In the genomic region with DNA sequence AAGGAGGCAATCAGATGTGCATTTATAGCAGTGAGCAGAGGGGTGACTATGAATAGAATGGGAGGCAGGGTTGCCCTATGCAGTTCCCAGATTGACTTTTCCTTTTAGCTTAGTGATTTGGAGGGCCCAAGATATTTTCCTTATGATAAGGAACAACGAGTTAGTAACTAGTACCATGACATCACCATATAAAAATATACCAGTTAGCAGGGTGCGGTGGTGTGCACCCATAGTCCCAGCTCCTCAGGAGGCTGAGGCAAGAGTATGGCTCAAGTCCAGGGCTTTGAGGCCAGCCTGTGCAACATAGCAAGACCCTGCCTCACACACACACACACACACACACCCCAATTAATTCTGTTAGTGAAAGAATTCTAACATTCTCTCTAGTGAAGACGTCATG, we compare ENCODE assay signal across 1 cellular context.
TF ChIP-seq lines count a peak whose summit lies in the region.

No MANE protein-coding gene starts in this region.

TF ChIP-seq in GM23338, 12 proteins besides CTCF, POLR2A, EP300 and RAD21 (continued from another document):
- TF ChIP-seq, protein P1, sequence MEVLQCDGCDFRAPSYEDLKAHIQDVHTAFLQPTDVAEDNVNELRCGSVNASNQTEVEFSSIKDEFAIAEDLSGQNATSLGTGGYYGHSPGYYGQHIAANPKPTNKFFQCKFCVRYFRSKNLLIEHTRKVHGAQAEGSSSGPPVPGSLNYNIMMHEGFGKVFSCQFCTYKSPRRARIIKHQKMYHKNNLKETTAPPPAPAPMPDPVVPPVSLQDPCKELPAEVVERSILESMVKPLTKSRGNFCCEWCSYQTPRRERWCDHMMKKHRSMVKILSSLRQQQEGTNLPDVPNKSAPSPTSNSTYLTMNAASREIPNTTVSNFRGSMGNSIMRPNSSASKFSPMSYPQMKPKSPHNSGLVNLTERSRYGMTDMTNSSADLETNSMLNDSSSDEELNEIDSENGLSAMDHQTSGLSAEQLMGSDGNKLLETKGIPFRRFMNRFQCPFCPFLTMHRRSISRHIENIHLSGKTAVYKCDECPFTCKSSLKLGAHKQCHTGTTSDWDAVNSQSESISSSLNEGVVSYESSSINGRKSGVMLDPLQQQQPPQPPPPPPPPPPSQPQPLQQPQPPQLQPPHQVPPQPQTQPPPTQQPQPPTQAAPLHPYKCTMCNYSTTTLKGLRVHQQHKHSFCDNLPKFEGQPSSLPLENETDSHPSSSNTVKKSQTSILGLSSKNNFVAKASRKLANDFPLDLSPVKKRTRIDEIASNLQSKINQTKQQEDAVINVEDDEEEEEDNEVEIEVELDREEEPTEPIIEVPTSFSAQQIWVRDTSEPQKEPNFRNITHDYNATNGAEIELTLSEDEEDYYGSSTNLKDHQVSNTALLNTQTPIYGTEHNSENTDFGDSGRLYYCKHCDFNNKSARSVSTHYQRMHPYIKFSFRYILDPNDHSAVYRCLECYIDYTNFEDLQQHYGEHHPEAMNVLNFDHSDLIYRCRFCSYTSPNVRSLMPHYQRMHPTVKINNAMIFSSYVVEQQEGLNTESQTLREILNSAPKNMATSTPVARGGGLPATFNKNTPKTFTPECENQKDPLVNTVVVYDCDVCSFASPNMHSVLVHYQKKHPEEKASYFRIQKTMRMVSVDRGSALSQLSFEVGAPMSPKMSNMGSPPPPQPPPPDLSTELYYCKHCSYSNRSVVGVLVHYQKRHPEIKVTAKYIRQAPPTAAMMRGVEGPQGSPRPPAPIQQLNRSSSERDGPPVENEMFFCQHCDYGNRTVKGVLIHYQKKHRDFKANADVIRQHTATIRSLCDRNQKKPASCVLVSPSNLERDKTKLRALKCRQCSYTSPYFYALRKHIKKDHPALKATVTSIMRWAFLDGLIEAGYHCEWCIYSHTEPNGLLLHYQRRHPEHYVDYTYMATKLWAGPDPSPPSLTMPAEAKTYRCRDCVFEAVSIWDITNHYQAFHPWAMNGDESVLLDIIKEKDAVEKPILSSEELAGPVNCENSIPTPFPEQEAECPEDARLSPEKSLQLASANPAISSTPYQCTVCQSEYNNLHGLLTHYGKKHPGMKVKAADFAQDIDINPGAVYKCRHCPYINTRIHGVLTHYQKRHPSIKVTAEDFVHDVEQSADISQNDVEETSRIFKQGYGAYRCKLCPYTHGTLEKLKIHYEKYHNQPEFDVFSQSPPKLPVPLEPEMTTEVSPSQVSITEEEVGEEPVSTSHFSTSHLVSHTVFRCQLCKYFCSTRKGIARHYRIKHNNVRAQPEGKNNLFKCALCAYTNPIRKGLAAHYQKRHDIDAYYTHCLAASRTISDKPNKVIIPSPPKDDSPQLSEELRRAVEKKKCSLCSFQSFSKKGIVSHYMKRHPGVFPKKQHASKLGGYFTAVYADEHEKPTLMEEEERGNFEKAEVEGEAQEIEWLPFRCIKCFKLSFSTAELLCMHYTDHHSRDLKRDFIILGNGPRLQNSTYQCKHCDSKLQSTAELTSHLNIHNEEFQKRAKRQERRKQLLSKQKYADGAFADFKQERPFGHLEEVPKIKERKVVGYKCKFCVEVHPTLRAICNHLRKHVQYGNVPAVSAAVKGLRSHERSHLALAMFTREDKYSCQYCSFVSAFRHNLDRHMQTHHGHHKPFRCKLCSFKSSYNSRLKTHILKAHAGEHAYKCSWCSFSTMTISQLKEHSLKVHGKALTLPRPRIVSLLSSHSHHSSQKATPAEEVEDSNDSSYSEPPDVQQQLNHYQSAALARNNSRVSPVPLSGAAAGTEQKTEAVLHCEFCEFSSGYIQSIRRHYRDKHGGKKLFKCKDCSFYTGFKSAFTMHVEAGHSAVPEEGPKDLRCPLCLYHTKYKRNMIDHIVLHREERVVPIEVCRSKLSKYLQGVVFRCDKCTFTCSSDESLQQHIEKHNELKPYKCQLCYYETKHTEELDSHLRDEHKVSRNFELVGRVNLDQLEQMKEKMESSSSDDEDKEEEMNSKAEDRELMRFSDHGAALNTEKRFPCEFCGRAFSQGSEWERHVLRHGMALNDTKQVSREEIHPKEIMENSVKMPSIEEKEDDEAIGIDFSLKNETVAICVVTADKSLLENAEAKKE (CRISPR knock-in tag; IDR thresholded peaks at IDR 0.05) = no peak
- TF ChIP-seq POLR2AphosphoS5 (IDR thresholded peaks at IDR 0.05; ENCODE audit: low read depth) (no peak), STAT1 (IDR thresholded peaks at IDR 0.05; ENCODE audit: unreplicated experiment) (no peak), ZNF114 (CRISPR knock-in tag; IDR thresholded peaks at IDR 0.05) (no peak), EZH2 (IDR thresholded peaks at IDR 0.05; ENCODE audit: low read depth, unreplicated experiment) (no peak), ZNF331 (CRISPR knock-in tag; IDR thresholded peaks at IDR 0.05; ENCODE audit: low read depth) (no peak), EZH2phosphoT487 (IDR thresholded peaks at IDR 0.05; ENCODE audit: unreplicated experiment) (no peak), JUNB (IDR thresholded peaks at IDR 0.05; ENCODE audit: unreplicated experiment) (no peak), NANOG (IDR thresholded peaks at IDR 0.05; ENCODE audit: borderline replicate concordance) (no peak)
- TF ChIP-seq, protein P2, sequence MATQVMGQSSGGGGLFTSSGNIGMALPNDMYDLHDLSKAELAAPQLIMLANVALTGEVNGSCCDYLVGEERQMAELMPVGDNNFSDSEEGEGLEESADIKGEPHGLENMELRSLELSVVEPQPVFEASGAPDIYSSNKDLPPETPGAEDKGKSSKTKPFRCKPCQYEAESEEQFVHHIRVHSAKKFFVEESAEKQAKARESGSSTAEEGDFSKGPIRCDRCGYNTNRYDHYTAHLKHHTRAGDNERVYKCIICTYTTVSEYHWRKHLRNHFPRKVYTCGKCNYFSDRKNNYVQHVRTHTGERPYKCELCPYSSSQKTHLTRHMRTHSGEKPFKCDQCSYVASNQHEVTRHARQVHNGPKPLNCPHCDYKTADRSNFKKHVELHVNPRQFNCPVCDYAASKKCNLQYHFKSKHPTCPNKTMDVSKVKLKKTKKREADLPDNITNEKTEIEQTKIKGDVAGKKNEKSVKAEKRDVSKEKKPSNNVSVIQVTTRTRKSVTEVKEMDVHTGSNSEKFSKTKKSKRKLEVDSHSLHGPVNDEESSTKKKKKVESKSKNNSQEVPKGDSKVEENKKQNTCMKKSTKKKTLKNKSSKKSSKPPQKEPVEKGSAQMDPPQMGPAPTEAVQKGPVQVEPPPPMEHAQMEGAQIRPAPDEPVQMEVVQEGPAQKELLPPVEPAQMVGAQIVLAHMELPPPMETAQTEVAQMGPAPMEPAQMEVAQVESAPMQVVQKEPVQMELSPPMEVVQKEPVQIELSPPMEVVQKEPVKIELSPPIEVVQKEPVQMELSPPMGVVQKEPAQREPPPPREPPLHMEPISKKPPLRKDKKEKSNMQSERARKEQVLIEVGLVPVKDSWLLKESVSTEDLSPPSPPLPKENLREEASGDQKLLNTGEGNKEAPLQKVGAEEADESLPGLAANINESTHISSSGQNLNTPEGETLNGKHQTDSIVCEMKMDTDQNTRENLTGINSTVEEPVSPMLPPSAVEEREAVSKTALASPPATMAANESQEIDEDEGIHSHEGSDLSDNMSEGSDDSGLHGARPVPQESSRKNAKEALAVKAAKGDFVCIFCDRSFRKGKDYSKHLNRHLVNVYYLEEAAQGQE (IDR thresholded peaks at IDR 0.05; ENCODE audit: unreplicated experiment) = no peak
- TF ChIP-seq, protein P3, sequence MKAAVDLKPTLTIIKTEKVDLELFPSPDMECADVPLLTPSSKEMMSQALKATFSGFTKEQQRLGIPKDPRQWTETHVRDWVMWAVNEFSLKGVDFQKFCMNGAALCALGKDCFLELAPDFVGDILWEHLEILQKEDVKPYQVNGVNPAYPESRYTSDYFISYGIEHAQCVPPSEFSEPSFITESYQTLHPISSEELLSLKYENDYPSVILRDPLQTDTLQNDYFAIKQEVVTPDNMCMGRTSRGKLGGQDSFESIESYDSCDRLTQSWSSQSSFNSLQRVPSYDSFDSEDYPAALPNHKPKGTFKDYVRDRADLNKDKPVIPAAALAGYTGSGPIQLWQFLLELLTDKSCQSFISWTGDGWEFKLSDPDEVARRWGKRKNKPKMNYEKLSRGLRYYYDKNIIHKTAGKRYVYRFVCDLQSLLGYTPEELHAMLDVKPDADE (IDR thresholded peaks at IDR 0.05) = no peak
